Comparison of ENCODE assay signal across 12 cellular contexts in the genomic region with DNA sequence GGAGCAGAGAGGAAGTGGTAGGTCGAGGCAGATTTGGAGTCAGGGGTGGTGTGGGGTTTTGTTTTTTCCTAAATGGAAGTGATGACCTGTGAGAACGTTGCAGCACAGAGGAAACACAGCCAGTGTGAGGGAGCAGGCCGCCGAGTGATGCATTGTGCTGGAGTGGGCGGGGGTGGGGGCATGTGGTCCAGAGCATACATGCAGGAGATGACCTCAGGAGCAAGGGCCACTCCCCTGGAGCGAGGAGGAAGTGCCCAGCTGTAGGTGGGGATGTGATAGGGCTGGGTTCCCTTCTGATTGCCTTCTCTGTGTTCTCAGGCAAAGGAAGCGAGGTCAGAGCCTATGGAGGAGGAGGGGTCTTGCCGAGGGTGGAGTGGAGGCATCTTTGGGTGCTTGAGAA.
DNase-seq lines count a peak whose midpoint lies in the region; ATAC-seq and TF ChIP-seq lines count a peak whose summit lies in the region.
"Had no signal": no experiment of that assay in that cellular context is flagged by ENCODE, and none has a peak within 500 bp of the region (broad histone marks: within the 10 kb centered on the region; RNA-seq: fewer than 3 reads in every experiment).

No MANE protein-coding gene starts in this region.

- H3K4me3 Mint-ChIP-seq in H9, result peak overlapping the region in 1 of 2 experiments; percentile 25; a peak in 1 of 5 replicates
- H3K4me3 Mint-ChIP-seq: T-helper 1 cell treated with Interleukin-12 subunit alpha and Interleukin-12 subunit beta and Interleukin-4 antibody, amounts not matched to agents 30 μg/mL and 1 μg/mL, for 36 hours had no signal

- H3K9me3 Mint-ChIP-seq in H9, result peaks cover 0 to 4% of the 10 kb centered on the region in 2 experiments; a peak in 1 of 5 replicates
- H3K9me3 Mint-ChIP-seq: T-helper 1 cell treated with Interleukin-12 subunit alpha and Interleukin-12 subunit beta and Interleukin-4 antibody, amounts not matched to agents 30 μg/mL and 1 μg/mL, for 36 hours had no signal

- no peaks in the 10 kb centered on the region for H3K23me2 ChIP-seq in H9 (ENCODE audit: insufficient read length, low read depth, low read length, poor library complexity, severe bottlenecking)

- peaks cover 8% of the 10 kb centered on the region; the same call in 1 of the 2 replicates for H3K79me2 ChIP-seq in H9 (ENCODE audit: insufficient read depth, low read length)

- H3K4me1 ChIP-seq in H9 (ENCODE audit: insufficient read depth, low read length), result peaks cover 20% of the 10 kb centered on the region
- peaks cover 8 to 20% of the 10 kb centered on the region in 2 donors for H3K4me1 ChIP-seq in adrenal gland (replicated peaks in 1 of 2)
- H3K4me1 ChIP-seq in mesodermal cell (ENCODE audit: control insufficient read depth, insufficient read depth, low read length, poor library complexity, severe bottlenecking), result peaks cover 25% of the 10 kb centered on the region
- H3K4me1 ChIP-seq in tibial artery, result peaks cover 0 to 33% (median 17%) of the 10 kb centered on the region in 4 donors

- H3K36me3 Mint-ChIP-seq in H9 (ENCODE audit: insufficient read depth in 1 of 3, low read depth in 3 of 3), result peaks cover 36 to 80% (median 65%) of the 10 kb centered on the region in 3 experiments; a peak in 6 of 7 replicates

- TF ChIP-seq POLR2A in adrenal gland (IDR thresholded peaks at IDR 0.05), result no peak

- H2BK120ac ChIP-seq in H9 (ENCODE audit: low read depth, low read length, poor library complexity, severe bottlenecking), result no peak overlapping the region

- H2AFZ ChIP-seq in H9 (ENCODE audit: low read length), result no peak overlapping the region

- no peak overlapping the region for H2BK20ac ChIP-seq in H9 (ENCODE audit: low read depth, low read length, poor library complexity, severe bottlenecking)

- H3K79me1 ChIP-seq in H9 (ENCODE audit: insufficient read depth, low read depth, low read length, poor library complexity, severe bottlenecking), result peaks cover 15% of the 10 kb centered on the region

- H3K4ac ChIP-seq in H9 (ENCODE audit: low read depth, low read length), result no peak overlapping the region

- peak overlapping the region in 2 of 3 experiments; percentile 44 to 47; a peak in 4 of 7 replicates for H3K27ac Mint-ChIP-seq in H9
- H3K27ac Mint-ChIP-seq: T-helper 1 cell treated with Interleukin-12 subunit alpha and Interleukin-12 subunit beta and Interleukin-4 antibody, amounts not matched to agents 30 μg/mL and 1 μg/mL, for 36 hours had no signal

- no peak overlapping the region for H2AK5ac ChIP-seq in H9 (ENCODE audit: insufficient read length, low read length)

- H2BK12ac ChIP-seq in H9 (ENCODE audit: insufficient read length, low read depth, low read length), result no peak overlapping the region

- H3K27ac ChIP-seq in H9 (ENCODE audit: insufficient read length, low read depth, low read length) (no peak overlapping the region), adrenal gland (peak overlapping the region in 3 of 5 donors; percentile 54 to 82 (median 74)), mesodermal cell (ENCODE audit: low read depth, low read length, severe bottlenecking) (peak overlapping the region; percentile 16), tibial artery (no peak overlapping the region)
- H3K27ac ChIP-seq: C4-2B, skin epidermis had no signal

- no peak overlapping the region for H3K9ac ChIP-seq in H9 (ENCODE audit: extremely low read depth, insufficient read length, low read length)

- H3K27me3 Mint-ChIP-seq in H9 (ENCODE audit: low read depth), result no peaks in the 10 kb centered on the region

- H4K8ac ChIP-seq in H9 (replicated peaks; ENCODE audit: insufficient read length, low read depth, low read length), result no peak overlapping the region

- H2BK5ac ChIP-seq in H9 (ENCODE audit: insufficient read length, low read length), result no peak overlapping the region

- intact Hi-C loops in adrenal gland (cut with DNase I), result no loop called here
- intact Hi-C loops in tibial artery (cut with DNase I; ENCODE audit: low total_unique reads), result no loop called here

- H3K9me3 ChIP-seq in H9 (ENCODE audit: control insufficient read depth, low read depth, low read length) (no peaks in the 10 kb centered on the region), adrenal gland (replicated peaks in 1 of 3) (no peaks in the 10 kb centered on the region), mesodermal cell (ENCODE audit: control insufficient read depth, low read length) (no peaks in the 10 kb centered on the region), tibial artery (no peaks in the 10 kb centered on the region)

- in situ Hi-C loops in GM13976 (cut with MboI; ENCODE audit: low sequenced_read_pairs, unreplicated experiment), result no loop called here

- H3K4me2 ChIP-seq in H9 (ENCODE audit: insufficient read depth, insufficient read length, low read length), result no peak overlapping the region

- WGBS in H9 (ENCODE audit: extremely low coverage, insufficient read length, low lambda C conversion rate), result no CpG with 5 or more reads among the region's 8 CpGs
- WGBS in adrenal gland, 4 donors, result 76 to 80% (median 78%) methylated on average over 8 of the region's 8 CpGs
- WGBS in mesodermal cell (ENCODE audit: insufficient coverage in 2 of 2), 2 experiments, result 88 to 95% methylated on average over 5 of the region's 8 CpGs

- H3K4me3 ChIP-seq in adrenal gland, result no peak overlapping the region
- H3K4me3 ChIP-seq in mesodermal cell (ENCODE audit: extremely low read depth, insufficient read depth, low read length, poor library complexity, severe bottlenecking), result no peak overlapping the region
- H3K4me3 ChIP-seq in tibial artery, result no peak overlapping the region
- H3K4me3 ChIP-seq: skin epidermis had no signal

- TF ChIP-seq CTCF in H9 (conservative IDR thresholded peaks at IDR 0.05) (no peak), adrenal gland (IDR thresholded peaks at IDR 0.05) (no peak), tibial artery (IDR thresholded peaks at IDR 0.05) (no peak), GM13976 (IDR thresholded peaks at IDR 0.05; ENCODE audit: borderline replicate concordance, control extremely low read depth, extremely low read depth, insufficient read depth, missing control alignments) (no peak)

- H4K91ac ChIP-seq in H9 (ENCODE audit: insufficient read length, low read depth, low read length), result no peak overlapping the region

- DNase-seq in AG20443 (ENCODE audit: low spot score) (peak; percentile 14), H9 (no peak), adrenal gland (no peak), tibial artery (no peak), iPS-NIHi7 (ENCODE audit: extremely low spot score) (no peak), GM13976 (ENCODE audit: low spot score) (no peak)
- DNase-seq: NCI-H1436 treated with DMSO at 0.1 percent for 48 hours had no signal

- H3K36me3 ChIP-seq in adrenal gland (replicated peaks in 1 of 2) (peaks cover 0 to 17% of the 10 kb centered on the region in 2 donors), mesodermal cell (ENCODE audit: control insufficient read depth, insufficient read depth, low read length) (peaks cover 86% of the 10 kb centered on the region), tibial artery (peaks cover 19 to 71% (median 32%) of the 10 kb centered on the region in 3 donors)

- H4K20me1 ChIP-seq in H9 (ENCODE audit: control insufficient read depth, insufficient read depth, insufficient read length), result no peaks in the 10 kb centered on the region

- peaks cover 48 to 51% of the 10 kb centered on the region in 2 experiments for H3K4me1 Mint-ChIP-seq in H9

- no peak overlapping the region for H3T11ph ChIP-seq in H9 (ENCODE audit: low read length)

- no peak overlapping the region for H3K23ac ChIP-seq in H9 (ENCODE audit: insufficient read length, low read depth, low read length)

- H3K27me3 ChIP-seq in H9 (ENCODE audit: insufficient read depth, low read length) (no peaks in the 10 kb centered on the region), adrenal gland (no peaks in the 10 kb centered on the region), tibial artery (no peaks in the 10 kb centered on the region)

- H2BK15ac ChIP-seq in H9 (ENCODE audit: low read depth, low read length), result no peak overlapping the region

- no peak for ATAC-seq in HG02981 (IDR thresholded peaks at IDR 0.05; ENCODE audit: unreplicated experiment)

- no peak overlapping the region for H4K5ac ChIP-seq in H9 (ENCODE audit: insufficient read length, low read depth, low read length)

- no peak overlapping the region for H3K56ac ChIP-seq in H9 (ENCODE audit: insufficient read length, low read depth, low read length)

- no peak overlapping the region for H3K18ac ChIP-seq in H9 (ENCODE audit: insufficient read length, low read depth, low read length)

- no peak overlapping the region; the same call in 1 of the 2 replicates for H3K14ac ChIP-seq in H9 (ENCODE audit: insufficient read depth, low read length)

Comparison
In these comparisons a context has a peak if more than half of its experiments do, and no peak if none do; other contexts are left out.
1. H3K27ac ChIP-seq: peak in adrenal gland (3 of 5) and mesodermal cell (single experiment); none in H9 (single experiment) and tibial artery (0 of 2).